ENCODE assay signal across 21 cellular contexts in the genomic region with DNA sequence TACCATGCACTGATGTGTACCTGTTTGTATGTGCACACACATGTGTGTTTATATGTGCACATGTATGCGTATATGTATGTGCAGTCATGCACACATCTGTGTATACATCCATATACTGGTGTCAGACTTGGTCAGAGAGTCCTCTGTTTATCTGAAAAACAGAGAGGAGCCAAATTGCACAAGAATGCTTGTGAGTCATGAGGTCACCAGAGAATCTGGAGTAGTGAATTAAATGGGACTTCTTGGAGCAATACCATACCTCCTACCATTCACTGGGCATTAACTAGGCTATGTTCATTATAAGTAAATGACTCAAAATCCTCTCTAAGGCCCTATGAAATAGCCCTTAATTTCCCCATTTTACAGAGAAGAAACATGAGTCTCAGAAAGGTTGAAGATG.
DNase-seq lines count a peak whose midpoint lies in the region; ATAC-seq and TF ChIP-seq lines count a peak whose summit lies in the region.
"Had no signal": no experiment of that assay in that cellular context is flagged by ENCODE, and none has a peak within 500 bp of the region (broad histone marks: within the 10 kb centered on the region; RNA-seq: fewer than 3 reads in every experiment).

No MANE protein-coding gene starts in this region.

- H4K5ac ChIP-seq in IMR-90 (ENCODE audit: low read depth, low read length) = no peak overlapping the region

- WGBS in IMR-90 (ENCODE audit: extremely low coverage in 2 of 2, insufficient read length in 1 of 2), 2 experiments = no CpG with 5 or more reads among the region's 1 CpG

- no peaks in the 10 kb centered on the region for H3K79me1 ChIP-seq in IMR-90 (ENCODE audit: low read depth in 1 of 2, low read length in 2 of 2)

- H2AFZ ChIP-seq in IMR-90 (replicated peaks; ENCODE audit: low read length, poor library complexity) = no peak overlapping the region
- H2AFZ ChIP-seq: neural progenitor cell had no signal

- no peaks in the 10 kb centered on the region for H4K20me1 ChIP-seq in IMR-90 (ENCODE audit: insufficient read depth, low read length)

- CTCF ChIA-PET in IMR-90 (lab: Yijun Ruan, JAX) = no interaction called here

- POLR2A ChIA-PET in IMR-90 (lab: Charles Lee; ENCODE audit: unreplicated experiment) = no interaction called here

- no peak overlapping the region for H3K56ac ChIP-seq in IMR-90 (ENCODE audit: extremely low read depth, insufficient read depth, low read length)

- dilution Hi-C loops in IMR-90 (cut with HindIII; ENCODE audit: low sequenced_read_pairs, unreplicated experiment) = no loop called here

- H3K4me3 ChIP-seq in IMR-90 (ENCODE audit: insufficient read depth, low read depth, low read length) = no peak overlapping the region
- H3K4me3 ChIP-seq in foreskin fibroblast (ENCODE audit: low read depth in 1 of 2, low read length in 2 of 2) = no peak overlapping the region
- no peak overlapping the region for H3K4me3 ChIP-seq in upper lobe of right lung
- H3K4me3 ChIP-seq in right atrium auricular region = no peak overlapping the region
- H3K4me3 ChIP-seq: neural progenitor cell, SJSA1, thoracic aorta had no signal

- DNase-seq in IMR-90 (no peak), brain pericyte (ENCODE audit: low read depth, low spot score) (peak; percentile 11), foreskin fibroblast (peak; percentile 63 to 85), upper lobe of right lung (no peak), T-helper 2 cell (no peak), right atrium auricular region (ENCODE audit: low spot score) (no peak)
- DNase-seq: activated CD4-positive, alpha-beta T cell treated with anti-CD3 and anti-CD28 coated beads, Interleukin-2, amount 10 ng/mL, durations not matched to agents 24 days and 14 days; AML-193; CD8-positive, alpha-beta T cell; DMS79; HFFc6; hippocampal formation; NCI-H146; NCI-H524; small intestine; stimulated activated naive B cell treated with anti-CD40 and anti-IgM and Interleukin-4, amounts not matched to agents 10 μg/mL and 1 μg/mL and 100 μg/mL, for 72 hours; T-helper 17 cell had no signal

- H3K36me3 ChIP-seq in IMR-90 (ENCODE audit: control insufficient read depth, insufficient read depth, low read length) (no peaks in the 10 kb centered on the region), upper lobe of right lung (no peaks in the 10 kb centered on the region), right atrium auricular region (no peaks in the 10 kb centered on the region)
- H3K36me3 ChIP-seq: neural progenitor cell, SJSA1, thoracic aorta had no signal

- no peak overlapping the region for H2BK5ac ChIP-seq in IMR-90 (ENCODE audit: low read depth, low read length, poor library complexity, severe bottlenecking)

- no peak for ATAC-seq in IMR-90 (ENCODE audit: low read depth)
- ATAC-seq in upper lobe of right lung = peak; percentile 22
- no peak for ATAC-seq in HG03469 (IDR thresholded peaks at IDR 0.05; ENCODE audit: unreplicated experiment)
- ATAC-seq: CD8-positive, alpha-beta T cell; stimulated activated naive B cell treated with anti-CD40 and anti-IgM and Interleukin-4, amounts not matched to agents 10 μg/mL and 1 μg/mL and 100 μg/mL, for 72 hours; T-helper 17 cell had no signal

- H2BK20ac ChIP-seq in IMR-90 (ENCODE audit: low read depth, low read length) = no peak overlapping the region

- H3K4me1 ChIP-seq in IMR-90 (ENCODE audit: control insufficient read depth, insufficient read depth, low read length) (no peaks in the 10 kb centered on the region), upper lobe of right lung (no peaks in the 10 kb centered on the region), right atrium auricular region (no peaks in the 10 kb centered on the region)
- H3K4me1 ChIP-seq: neural progenitor cell, SJSA1 had no signal

- no peaks in the 10 kb centered on the region for H3K9me1 ChIP-seq in IMR-90 (ENCODE audit: insufficient read depth, low read length)

- no peak overlapping the region for H2BK15ac ChIP-seq in IMR-90 (ENCODE audit: low read depth, low read length)

- no peak overlapping the region for H2AK5ac ChIP-seq in IMR-90 (ENCODE audit: low read depth, low read length)

- no peak overlapping the region for H3K9ac ChIP-seq in IMR-90 (ENCODE audit: low read depth, low read length)
- H3K9ac ChIP-seq: neural progenitor cell had no signal

- no peak overlapping the region for H2AK9ac ChIP-seq in IMR-90 (replicated peaks; ENCODE audit: low read depth, low read length, poor library complexity)

- H3K4ac ChIP-seq in IMR-90 (ENCODE audit: low read depth, low read length) = no peak overlapping the region

- TF ChIP-seq CTCF in IMR-90 (conservative IDR thresholded peaks at IDR 0.05; ENCODE audit: low read depth, low read length) = no peak
- no peak for TF ChIP-seq CTCF in foreskin fibroblast (IDR thresholded peaks at IDR 0.05; ENCODE audit: low read depth, low read length)
- no peak for TF ChIP-seq CTCF in upper lobe of right lung (IDR thresholded peaks at IDR 0.05)
- TF ChIP-seq CTCF in right atrium auricular region (IDR thresholded peaks at IDR 0.05) = no peak

- no peak overlapping the region for H4K8ac ChIP-seq in IMR-90 (ENCODE audit: low read depth in 2 of 2, low read length in 2 of 2)

- H3K14ac ChIP-seq in IMR-90 (replicated peaks; ENCODE audit: low read depth, low read length) = no peak overlapping the region

- H3K27ac ChIP-seq in IMR-90 (ENCODE audit: insufficient read depth, low read length) (no peak overlapping the region), upper lobe of right lung (no peak overlapping the region), right atrium auricular region (no peak overlapping the region)
- H3K27ac ChIP-seq: neural progenitor cell, SJSA1, thoracic aorta had no signal

- in situ Hi-C loops in IMR-90 (cut with MboI; ENCODE audit: low sequenced_read_pairs) = no loop called here

- H3K27me3 ChIP-seq in IMR-90 (ENCODE audit: control insufficient read depth, insufficient read depth, low read length) (no peaks in the 10 kb centered on the region), upper lobe of right lung (no peaks in the 10 kb centered on the region), right atrium auricular region (no peaks in the 10 kb centered on the region)
- H3K27me3 ChIP-seq: neural progenitor cell, SJSA1 had no signal

- H2BK120ac ChIP-seq in IMR-90 (ENCODE audit: low read depth, low read length) = no peak overlapping the region

- H3K9me3 ChIP-seq in IMR-90 (ENCODE audit: control insufficient read depth, insufficient read depth, low read length) (no peaks in the 10 kb centered on the region; the same call in 1 of the 2 replicates), upper lobe of right lung (no peaks in the 10 kb centered on the region), right atrium auricular region (no peaks in the 10 kb centered on the region)
- H3K9me3 ChIP-seq: SJSA1, thoracic aorta had no signal

- BruUV-seq in IMR-90 (replicated peaks; lab: Mats Ljungman, UMichigan) = no TSS peak

- no peak for TF ChIP-seq POLR2A in IMR-90 (IDR thresholded peaks at IDR 0.05; ENCODE audit: low read depth, low read length)

- no peak overlapping the region for H3K4me2 ChIP-seq in IMR-90 (ENCODE audit: low read depth, low read length)
- H3K4me2 ChIP-seq: neural progenitor cell had no signal

- H3K18ac ChIP-seq in IMR-90 (ENCODE audit: low read depth, low read length) = no peak overlapping the region

- TF ChIP-seq RAD21 in IMR-90 (IDR thresholded peaks at IDR 0.05; ENCODE audit: low read length) = no peak

- intact Hi-C loops in IMR-90 (cut with micrococcal nuclease) (no loop called here), upper lobe of right lung (cut with DNase I) (no loop called here)

- no peak overlapping the region for H4K91ac ChIP-seq in IMR-90 (ENCODE audit: insufficient read depth, low read depth, low read length)

- no peak overlapping the region for H3K23ac ChIP-seq in IMR-90 (ENCODE audit: low read depth, low read length)

TF ChIP-seq in IMR-90, 13 proteins besides CTCF, POLR2A, EP300 and RAD21:
- TF ChIP-seq FOS (IDR thresholded peaks at IDR 0.05; ENCODE audit: low read depth, low read length) = no peak
- TF ChIP-seq CEBPB (IDR thresholded peaks at IDR 0.05; ENCODE audit: low read depth, low read length) = peak; percentile 5; the same call in 1 of the 2 replicates
- TF ChIP-seq MAZ (IDR thresholded peaks at IDR 0.05; ENCODE audit: borderline replicate concordance, low read depth, low read length) = no peak

Comparison
In these comparisons a context has a peak if more than half of its experiments do, and no peak if none do; other contexts are left out.
1. DNase-seq: peak in brain pericyte (single experiment) and foreskin fibroblast (2 of 2); none in IMR-90 (single experiment), upper lobe of right lung (single experiment), T-helper 2 cell (0 of 5) and right atrium auricular region (single experiment).